Comparison of ENCODE assay signal across 27 cellular contexts in the genomic region with DNA sequence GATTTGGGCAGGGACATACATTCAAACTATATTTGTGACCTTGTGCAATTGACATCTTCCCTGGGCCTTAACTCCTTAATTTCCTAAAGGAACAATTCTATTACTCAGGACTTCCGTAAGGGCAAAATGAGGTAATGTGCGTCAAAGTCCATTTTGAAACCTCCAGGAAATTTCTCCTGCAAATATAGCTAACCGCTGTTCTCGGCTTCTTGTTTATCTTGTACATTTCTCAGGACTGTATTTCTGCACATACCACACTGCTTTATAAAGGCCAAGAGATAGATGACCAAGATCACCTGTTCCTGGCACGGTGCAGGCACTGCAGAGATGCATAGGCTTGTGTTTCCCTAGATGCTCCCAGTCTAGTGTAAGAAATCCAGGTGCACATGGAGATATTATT.
"Had no signal": no experiment of that assay in that cellular context is flagged by ENCODE, and none has a peak within 500 bp of the region (broad histone marks: within the 10 kb centered on the region; RNA-seq: fewer than 3 reads in every experiment).

No MANE protein-coding gene starts in this region.

- FAIRE-seq: urothelium cell line had no signal

- H3K36me3 ChIP-seq: stomach, suprapubic skin, thoracic aorta, thyroid gland, tibial artery, tibial nerve, transverse colon, upper lobe of left lung, upper lobe of right lung, uterus, vagina had no signal

- ATAC-seq: stimulated activated effector memory CD8-positive, alpha-beta T cell treated with anti-CD3 and anti-CD28 coated beads, Interleukin-12 subunit alpha, Interleukin-12 subunit beta, amount 100 ng/mL, for 72 hours; stimulated activated memory B cell treated with anti-CD40 and anti-IgM and Interleukin-4, amounts not matched to agents 10 μg/mL and 1 μg/mL and 100 μg/mL, for 72 hours; stimulated activated naive B cell treated with anti-CD40 and anti-IgM and Interleukin-4, amounts not matched to agents 10 μg/mL and 1 μg/mL and 100 μg/mL, for 72 hours; stimulated activated naive CD8-positive, alpha-beta T cell treated with anti-CD3 and anti-CD28 coated beads, Interleukin-15, amount 100 ng/mL, for 72 hours; stimulated activated naive CD8-positive, alpha-beta T cell treated with anti-CD3 and anti-CD28 coated beads, Interleukin-15, Interleukin-2, amounts not matched to agents 100 U/mL and 50 U/mL, for 24 hours; upper lobe of right lung had no signal

- H3K4me3 ChIP-seq: stomach, suprapubic skin, testis, thoracic aorta, thyroid gland, tibial artery, tibial nerve, transverse colon, upper lobe of left lung, upper lobe of right lung, uterus, vagina had no signal

- DNase-seq: stimulated activated CD4-positive, alpha-beta T cell treated with anti-CD3 and anti-CD28 coated beads, Interleukin-2, amount 100 ng/mL, for 48 hours; stimulated activated CD4-positive, alpha-beta T cell treated with anti-CD3 and anti-CD28 coated beads, Interleukin-4, amount 100 ng/mL, for 1 hour; stimulated activated CD4-positive, alpha-beta T cell treated with anti-CD3 and anti-CD28 coated beads, Interleukin-4, amount 100 ng/mL, for 24 hours; stimulated activated CD4-positive, alpha-beta T cell treated with anti-CD3 and anti-CD28 coated beads, Interleukin-4, amount 100 ng/mL, for 4 hours; stimulated activated CD8-positive, alpha-beta memory T cell treated with anti-CD3 and anti-CD28 coated beads, Interleukin-4, amount 100 ng/mL, for 48 hours; stimulated activated naive B cell treated with anti-CD40 and anti-IgM and Interleukin-4, amounts not matched to agents 10 μg/mL and 1 μg/mL and 100 μg/mL, for 72 hours; stimulated activated naive CD4-positive, alpha-beta T cell; stimulated activated naive CD4-positive, alpha-beta T cell treated with Interleukin-2 at 50 U/mL for 16 hours; stimulated activated naive CD8-positive, alpha-beta T cell treated with anti-CD3 and anti-CD28 coated beads, Interleukin-15, amount 100 ng/mL, for 72 hours; stimulated activated naive CD8-positive, alpha-beta T cell treated with anti-CD3 and anti-CD28 coated beads, Interleukin-15, Interleukin-2, amounts not matched to agents 100 U/mL and 50 U/mL, for 24 hours; stomach; substantia nigra; testis; thyroid gland; tibial artery; transverse colon; trophoblast cell; upper lobe of left lung; upper lobe of right lung; uterus had no signal

- H3K9me3 ChIP-seq: suprapubic skin, testis, thoracic aorta, thyroid gland, tibial artery, transverse colon, upper lobe of left lung, upper lobe of right lung, uterus, vagina had no signal

- H3K4me1 ChIP-seq: stomach, suprapubic skin, thyroid gland, tibial artery, tibial nerve, transverse colon, upper lobe of left lung, upper lobe of right lung, uterus, vagina had no signal
